ENCODE assay signal across 19 cellular contexts in the genomic region with DNA sequence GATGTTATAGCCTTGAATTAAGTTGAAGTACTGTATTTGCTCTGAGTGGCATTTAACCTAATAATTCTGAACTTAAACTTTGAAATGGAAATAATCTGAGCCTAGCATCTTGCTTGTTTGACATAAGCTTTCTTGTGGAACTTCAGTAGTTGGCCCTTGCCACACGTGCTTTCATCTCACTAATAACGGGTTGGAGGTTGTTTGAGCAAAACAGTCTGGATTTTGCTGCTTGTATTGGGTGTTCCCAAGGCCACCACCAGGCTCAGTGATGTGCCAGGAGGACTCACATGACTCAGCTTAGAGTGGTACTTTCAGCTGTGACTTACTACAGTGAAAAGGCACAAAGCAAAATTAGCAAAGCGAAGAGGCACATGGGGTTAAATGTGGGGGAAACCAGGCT. TPM values are rescaled to one million over a fixed set of nuclear protein-coding genes. Genes with fewer than 3 reads are reported as not detected.
DNase-seq lines count a peak whose midpoint lies in the region; ATAC-seq and TF ChIP-seq lines count a peak whose summit lies in the region.
"Had no signal": no experiment of that assay in that cellular context is flagged by ENCODE, and none has a peak within 500 bp of the region (broad histone marks: within the 10 kb centered on the region; RNA-seq: fewer than 3 reads in every experiment).

No MANE protein-coding gene starts in this region.

- H2BK120ac ChIP-seq in IMR-90 (ENCODE audit: low read depth, low read length), result no peak overlapping the region

- peak overlapping the region; percentile 15 for H3K27ac Mint-ChIP-seq in activated CD4-positive, alpha-beta memory T cell treated with anti-CD3 and anti-CD28 coated beads for 36 hours
- H3K27ac Mint-ChIP-seq in activated CD4-positive, alpha-beta memory T cell treated with anti-CD3 and anti-CD28 coated beads, Interleukin-2, amount 10 ng/mL, durations not matched to agents 7 days and 5 days, result no peak overlapping the region
- peak overlapping the region; percentile 26 for H3K27ac Mint-ChIP-seq in endodermal cell
- H3K27ac Mint-ChIP-seq: activated T-cell treated with anti-CD3 and anti-CD28 coated beads, Interleukin-2, amount 50 U/mL, for 72 hours; nephron had no signal

- H4K91ac ChIP-seq in IMR-90 (ENCODE audit: insufficient read depth, low read depth, low read length), result no peak overlapping the region

- H3K18ac ChIP-seq in IMR-90 (ENCODE audit: low read depth, low read length), result no peak overlapping the region

- H2BK5ac ChIP-seq in IMR-90 (ENCODE audit: low read depth, low read length, poor library complexity, severe bottlenecking), result no peak overlapping the region

- peaks cover 68% of the 10 kb centered on the region for H3K36me3 ChIP-seq in IMR-90 (ENCODE audit: control insufficient read depth, insufficient read depth, low read length)
- peaks cover 68% of the 10 kb centered on the region for H3K36me3 ChIP-seq in endodermal cell (ENCODE audit: control insufficient read depth, insufficient read depth, low read length)
- H3K36me3 ChIP-seq in gastrocnemius medialis, result peaks cover 0 to 94% of the 10 kb centered on the region in 2 donors

- H4K8ac ChIP-seq in IMR-90 (ENCODE audit: low read depth in 2 of 2, low read length in 2 of 2), result no peak overlapping the region

- dilution Hi-C loops in IMR-90 (cut with HindIII; ENCODE audit: low sequenced_read_pairs, unreplicated experiment), result no loop called here

- no peaks in the 10 kb centered on the region; the same call in 1 of the 2 replicates for H4K20me1 ChIP-seq in IMR-90 (ENCODE audit: insufficient read depth, low read length)

- H2AFZ ChIP-seq in IMR-90 (replicated peaks; ENCODE audit: low read length, poor library complexity), result no peak overlapping the region

- H3K79me1 ChIP-seq in IMR-90 (ENCODE audit: low read depth in 1 of 2, low read length in 2 of 2), result peaks cover 4 to 20% of the 10 kb centered on the region in 2 experiments; a peak in 3 of 4 replicates

- H3K9ac ChIP-seq in IMR-90 (ENCODE audit: low read depth, low read length) (no peak overlapping the region), endodermal cell (ENCODE audit: extremely low read depth, low read length, poor library complexity, severe bottlenecking) (no peak overlapping the region)

- intact Hi-C loops in activated CD4-positive, alpha-beta memory T cell treated with anti-CD3 and anti-CD28 coated beads for 36 hours (cut with micrococcal nuclease), result no loop called here
- intact Hi-C loops in IMR-90 (cut with micrococcal nuclease), result no loop called here
- intact Hi-C loops in gastrocnemius medialis (cut with DNase I; ENCODE audit: low total_unique reads), result loop anchor here (5.0 kb wide), 1 partner anchor 37 kb away; a partner anchor contains a TSS

- in situ Hi-C loops in IMR-90 (cut with MboI; ENCODE audit: low sequenced_read_pairs) (no loop called here), gastrocnemius medialis (cut with MboI; ENCODE audit: low sequenced_read_pairs in 4 of 4) (no loop called here)

- peaks cover 35% of the 10 kb centered on the region for H3K4me1 Mint-ChIP-seq in activated CD4-positive, alpha-beta memory T cell treated with anti-CD3 and anti-CD28 coated beads for 36 hours (ENCODE audit: low read depth)
- H3K4me1 Mint-ChIP-seq in activated CD4-positive, alpha-beta memory T cell treated with anti-CD3 and anti-CD28 coated beads, Interleukin-2, amount 10 ng/mL, durations not matched to agents 7 days and 5 days, result peaks cover 34% of the 10 kb centered on the region
- peaks cover 7% of the 10 kb centered on the region for H3K4me1 Mint-ChIP-seq in endodermal cell
- H3K4me1 Mint-ChIP-seq: nephron had no signal

- POLR2A ChIA-PET in activated CD4-positive, alpha-beta memory T cell treated with anti-CD3 and anti-CD28 coated beads for 36 hours (lab: Charles Lee), result no interaction called here
- POLR2A ChIA-PET in activated CD4-positive, alpha-beta memory T cell treated with anti-CD3 and anti-CD28 coated beads, Interleukin-2, amount 10 ng/mL, durations not matched to agents 7 days and 5 days (lab: Charles Lee), result no interaction called here
- POLR2A ChIA-PET in IMR-90 (lab: Charles Lee; ENCODE audit: unreplicated experiment), result no interaction called here

- H3K4me2 ChIP-seq in IMR-90 (ENCODE audit: low read depth, low read length), result no peak overlapping the region

- TF ChIP-seq POLR2A in IMR-90 (IDR thresholded peaks at IDR 0.05; ENCODE audit: low read depth, low read length), result no peak
- no peak for TF ChIP-seq POLR2A in gastrocnemius medialis (IDR thresholded peaks at IDR 0.05)

- H3K27me3 Mint-ChIP-seq in activated CD4-positive, alpha-beta memory T cell treated with anti-CD3 and anti-CD28 coated beads for 36 hours, result no peaks in the 10 kb centered on the region
- H3K27me3 Mint-ChIP-seq in activated CD4-positive, alpha-beta memory T cell treated with anti-CD3 and anti-CD28 coated beads, Interleukin-2, amount 10 ng/mL, durations not matched to agents 7 days and 5 days, result no peaks in the 10 kb centered on the region
- no peaks in the 10 kb centered on the region for H3K27me3 Mint-ChIP-seq in endodermal cell (ENCODE audit: insufficient read depth)
- H3K27me3 Mint-ChIP-seq: central memory CD8-positive, alpha-beta T cell had no signal

- no peak overlapping the region for H3K23ac ChIP-seq in IMR-90 (ENCODE audit: low read depth, low read length)

- no peak overlapping the region for H3K14ac ChIP-seq in IMR-90 (replicated peaks; ENCODE audit: low read depth, low read length)

- no peaks in the 10 kb centered on the region for H3K27me3 ChIP-seq in IMR-90 (ENCODE audit: control insufficient read depth, insufficient read depth, low read length)
- no peaks in the 10 kb centered on the region for H3K27me3 ChIP-seq in endodermal cell (ENCODE audit: control insufficient read depth, insufficient read depth, low read length, poor library complexity, severe bottlenecking)
- no peaks in the 10 kb centered on the region for H3K27me3 ChIP-seq in gastrocnemius medialis
- H3K27me3 ChIP-seq: foreskin keratinocyte had no signal

- no peak overlapping the region for H2BK20ac ChIP-seq in IMR-90 (ENCODE audit: low read depth, low read length)

- H3K4ac ChIP-seq in IMR-90 (ENCODE audit: low read depth, low read length), result no peak overlapping the region

- BruUV-seq in IMR-90 (replicated peaks; lab: Mats Ljungman, UMichigan), result no TSS peak

- H2BK15ac ChIP-seq in IMR-90 (ENCODE audit: low read depth, low read length), result no peak overlapping the region

- H3K4me3 ChIP-seq in IMR-90 (ENCODE audit: insufficient read depth, low read depth, low read length), result no peak overlapping the region
- H3K4me3 ChIP-seq in endodermal cell (ENCODE audit: low read length), result no peak overlapping the region
- no peak overlapping the region for H3K4me3 ChIP-seq in gastrocnemius medialis
- H3K4me3 ChIP-seq: GM12878, K562, lower lobe of right lung had no signal

- H4K5ac ChIP-seq in IMR-90 (ENCODE audit: low read depth, low read length), result no peak overlapping the region

- H3K9me3 Mint-ChIP-seq in activated CD4-positive, alpha-beta memory T cell treated with anti-CD3 and anti-CD28 coated beads for 36 hours, result no peaks in the 10 kb centered on the region
- H3K9me3 Mint-ChIP-seq in activated CD4-positive, alpha-beta memory T cell treated with anti-CD3 and anti-CD28 coated beads, Interleukin-2, amount 10 ng/mL, durations not matched to agents 7 days and 5 days, result no peaks in the 10 kb centered on the region
- no peaks in the 10 kb centered on the region for H3K9me3 Mint-ChIP-seq in endodermal cell
- H3K9me3 Mint-ChIP-seq: activated T-cell treated with anti-CD3 and anti-CD28 coated beads, Interleukin-2, amount 50 U/mL, for 72 hours; central memory CD8-positive, alpha-beta T cell; nephron had no signal

- DNase-seq in activated CD4-positive, alpha-beta memory T cell treated with anti-CD3 and anti-CD28 coated beads for 36 hours, result no peak
- DNase-seq in activated CD4-positive, alpha-beta memory T cell treated with anti-CD3 and anti-CD28 coated beads, Interleukin-2, amount 10 ng/mL, durations not matched to agents 7 days and 5 days, result no peak
- DNase-seq in IMR-90, result no peak
- no peak for DNase-seq in endodermal cell
- DNase-seq in gastrocnemius medialis, result peak in 1 of 2 donors; percentile 14
- no peak for DNase-seq in NCI-H2171 (lab: John Stamatoyannopoulos, UW)
- DNase-seq: activated CD4-positive, CD25-positive, alpha-beta regulatory T cell treated with anti-CD3 and anti-CD28 coated beads, Interleukin-2, amount 50 U/mL, for 72 hours; activated T-cell treated with anti-CD3 and anti-CD28 coated beads, Interleukin-2, amount 50 U/mL, for 72 hours; amniotic stem cell; foreskin keratinocyte; lower lobe of right lung; NCI-H1092; SIG-M5 had no signal

- no peak overlapping the region for H2AK9ac ChIP-seq in IMR-90 (replicated peaks; ENCODE audit: low read depth, low read length, poor library complexity)

- H3K4me3 Mint-ChIP-seq in activated CD4-positive, alpha-beta memory T cell treated with anti-CD3 and anti-CD28 coated beads for 36 hours, result no peak overlapping the region
- no peak overlapping the region for H3K4me3 Mint-ChIP-seq in activated CD4-positive, alpha-beta memory T cell treated with anti-CD3 and anti-CD28 coated beads, Interleukin-2, amount 10 ng/mL, durations not matched to agents 7 days and 5 days
- no peak overlapping the region for H3K4me3 Mint-ChIP-seq in endodermal cell
- H3K4me3 Mint-ChIP-seq: activated T-cell treated with anti-CD3 and anti-CD28 coated beads, Interleukin-2, amount 50 U/mL, for 72 hours; central memory CD8-positive, alpha-beta T cell; nephron had no signal

- no peak; the same call in 1 of the 2 replicates for ATAC-seq in IMR-90 (ENCODE audit: low read depth)
- ATAC-seq in gastrocnemius medialis, result no peak
- ATAC-seq in GM21515 (IDR thresholded peaks at IDR 0.05; ENCODE audit: unreplicated experiment), result no peak
- ATAC-seq in HG03280 (IDR thresholded peaks at IDR 0.05; ENCODE audit: unreplicated experiment), result no peak
- ATAC-seq: activated T-cell treated with anti-CD3 and anti-CD28 coated beads, Interleukin-2, amount 50 U/mL, for 72 hours; foreskin keratinocyte; GM12878; K562; lower lobe of right lung had no signal

- H3K4me1 ChIP-seq in IMR-90 (ENCODE audit: control insufficient read depth, insufficient read depth, low read length), result no peaks in the 10 kb centered on the region; the same call in 1 of the 2 replicates
- peaks cover 6% of the 10 kb centered on the region for H3K4me1 ChIP-seq in endodermal cell (ENCODE audit: control insufficient read depth, insufficient read depth, low read length)
- peaks cover 33 to 37% of the 10 kb centered on the region in 2 donors for H3K4me1 ChIP-seq in gastrocnemius medialis
- H3K4me1 ChIP-seq: foreskin keratinocyte had no signal

- no peaks in the 10 kb centered on the region for H3K9me3 ChIP-seq in IMR-90 (ENCODE audit: control insufficient read depth, insufficient read depth, low read length)
- H3K9me3 ChIP-seq in endodermal cell (ENCODE audit: control insufficient read depth, low read length), result no peaks in the 10 kb centered on the region
- no peaks in the 10 kb centered on the region for H3K9me3 ChIP-seq in gastrocnemius medialis
- H3K9me3 ChIP-seq: lower lobe of right lung had no signal

- WGBS in IMR-90 (ENCODE audit: extremely low coverage in 2 of 2, insufficient read length in 1 of 2), 2 experiments, result no CpG with 5 or more reads among the region's 3 CpGs
- 96 to 98% methylated on average over 3 of the region's 3 CpGs for WGBS in endodermal cell (ENCODE audit: insufficient coverage in 1 of 2, insufficient read length in 1 of 2), 2 experiments

- TF ChIP-seq RAD21 in IMR-90 (IDR thresholded peaks at IDR 0.05; ENCODE audit: low read length), result no peak

- H3K27ac ChIP-seq in IMR-90 (ENCODE audit: insufficient read depth, low read length) (no peak overlapping the region), endodermal cell (ENCODE audit: low read depth, low read length) (no peak overlapping the region), gastrocnemius medialis (peak overlapping the region; percentile 75 to 89 (median 82))
- H3K27ac ChIP-seq: foreskin keratinocyte, lower lobe of right lung had no signal

- H3K9me1 ChIP-seq in IMR-90 (ENCODE audit: insufficient read depth, low read length), result peaks cover 3% of the 10 kb centered on the region; the same call in 1 of the 2 replicates

- CTCF ChIA-PET in activated CD4-positive, alpha-beta memory T cell treated with anti-CD3 and anti-CD28 coated beads for 36 hours (lab: Charles Lee), result no interaction called here
- CTCF ChIA-PET in activated CD4-positive, alpha-beta memory T cell treated with anti-CD3 and anti-CD28 coated beads, Interleukin-2, amount 10 ng/mL, durations not matched to agents 7 days and 5 days (lab: Charles Lee), result no interaction called here
- CTCF ChIA-PET in IMR-90 (lab: Yijun Ruan, JAX), result no interaction called here

- 0 out of 2 replicates have a peak, but pooled peaks have one; percentile 2 for TF ChIP-seq CTCF in IMR-90 (conservative IDR thresholded peaks at IDR 0.05; ENCODE audit: low read depth, low read length)
- peak; percentile 32 for TF ChIP-seq CTCF in endodermal cell (conservative IDR thresholded peaks at IDR 0.05)
- TF ChIP-seq CTCF in gastrocnemius medialis (IDR thresholded peaks at IDR 0.05 in 4 of 5, conservative IDR thresholded peaks at IDR 0.05 in 1 of 5), result no peak

- no peak overlapping the region for H3K56ac ChIP-seq in IMR-90 (ENCODE audit: extremely low read depth, insufficient read depth, low read length)

- H2AK5ac ChIP-seq in IMR-90 (ENCODE audit: low read depth, low read length), result no peak overlapping the region

- peaks cover 75% of the 10 kb centered on the region for H3K36me3 Mint-ChIP-seq in activated CD4-positive, alpha-beta memory T cell treated with anti-CD3 and anti-CD28 coated beads for 36 hours
- H3K36me3 Mint-ChIP-seq in activated CD4-positive, alpha-beta memory T cell treated with anti-CD3 and anti-CD28 coated beads, Interleukin-2, amount 10 ng/mL, durations not matched to agents 7 days and 5 days (ENCODE audit: low read depth), result peaks cover 83% of the 10 kb centered on the region
- peaks cover 82% of the 10 kb centered on the region for H3K36me3 Mint-ChIP-seq in endodermal cell (ENCODE audit: low read depth)

RNA-seq across cellular contexts. Expression of a gene that starts 35.7 kb away (rescaled TPM):
- total RNA-seq in activated CD4-positive, alpha-beta memory T cell treated with anti-CD3 and anti-CD28 coated beads for 36 hours, result 10 to 100 TPM; 34.0 to 34.7 TPM
- 10 to 100 TPM; 35.2 to 35.7 TPM for total RNA-seq in activated CD4-positive, alpha-beta memory T cell treated with anti-CD3 and anti-CD28 coated beads, Interleukin-2, amount 10 ng/mL, durations not matched to agents 7 days and 5 days
- total RNA-seq in IMR-90 (2012; rRNA removed) (18.8 and 19.7 TPM in 2 replicates), endodermal cell (10 to 100 TPM; 55.7 to 56.0 TPM), gastrocnemius medialis (10 to 100 TPM; 40.2 to 70.8 (median 54.9) TPM)
- polyA plus RNA-seq in IMR-90 (2012; rRNA removed), result 14.4 and 16.4 TPM in 2 replicates
- polyA plus RNA-seq in IMR-90 (2012; cell fraction: cytosol; rRNA removed), result 5.2 and 5.9 TPM in 2 replicates
- polyA plus RNA-seq in IMR-90 (2012; cell fraction: nucleus; rRNA removed; ENCODE audit: low replicate concordance), result 28.0 and 65.2 TPM in 2 replicates
- polyA plus RNA-seq in endodermal cell (2013, experiment 1 of 2), result 56.8 TPM
- 48.8 TPM for polyA plus RNA-seq in endodermal cell (2013, experiment 2 of 2)

RNA-seq across cellular contexts. Expression of a gene that starts 43.0 kb away (rescaled TPM):
- total RNA-seq in activated CD4-positive, alpha-beta memory T cell treated with anti-CD3 and anti-CD28 coated beads for 36 hours, result 100 to 1,000 TPM; 229 to 232 TPM
- total RNA-seq in activated CD4-positive, alpha-beta memory T cell treated with anti-CD3 and anti-CD28 coated beads, Interleukin-2, amount 10 ng/mL, durations not matched to agents 7 days and 5 days, result 100 to 1,000 TPM; 175 to 180 TPM
- total RNA-seq in IMR-90 (2012; rRNA removed), result 192 and 322 TPM in 2 replicates
- polyA plus RNA-seq in IMR-90 (2012; rRNA removed), result 261 and 325 TPM in 2 replicates
- polyA plus RNA-seq in IMR-90 (2012; cell fraction: cytosol; rRNA removed), result 28.4 and 79.6 TPM in 2 replicates
- polyA plus RNA-seq in IMR-90 (2012; cell fraction: nucleus; rRNA removed; ENCODE audit: low replicate concordance), result 30.5 and 89.8 TPM in 2 replicates
- total RNA-seq in endodermal cell, result 100 to 1,000 TPM; 163 to 209 TPM
- polyA plus RNA-seq in endodermal cell (2013, experiment 1 of 2), result 377 TPM
- polyA plus RNA-seq in endodermal cell (2013, experiment 2 of 2), result 393 TPM
- total RNA-seq in gastrocnemius medialis, result 10 to 100 TPM in 1 of 4 donors, 1 to 10 TPM in 3; 6.5 to 13.2 (median 6.9) TPM

Comparison
In these comparisons a context has a peak if more than half of its experiments do, and no peak if none do; other contexts are left out.
1. H3K27ac ChIP-seq: peak in gastrocnemius medialis (4 of 4); none in IMR-90 (single experiment) and endodermal cell (single experiment).
2. CTCF ChIP-seq: peak in IMR-90 (single experiment) and endodermal cell (single experiment); none in gastrocnemius medialis (0 of 5).
3. RNA of a gene that starts 43.0 kb away (total RNA-seq): 229 to 232 TPM in activated CD4-positive, alpha-beta memory T cell treated with anti-CD3 and anti-CD28 coated beads for 36 hours, 163 to 209 TPM in endodermal cell, 192 to 322 TPM in IMR-90 and 175 to 180 TPM in activated CD4-positive, alpha-beta memory T cell treated with anti-CD3 and anti-CD28 coated beads, Interleukin-2, amount 10 ng/mL, durations not matched to agents 7 days and 5 days; 6.5 to 13.2 TPM in gastrocnemius medialis; every median in the first group is over 10 times any median in the second.